23 cellular contexts compared by ENCODE assay signal in genomic region chr2:71395471-71395870, GRCh38.
"Had no signal": no experiment of that assay in that cellular context is flagged by ENCODE, and none has a peak within 500 bp of the region (broad histone marks: within the 10 kb centered on the region; RNA-seq: fewer than 3 reads in every experiment).

No MANE protein-coding gene starts in this region.

- H3K4me3 ChIP-seq: colonic mucosa, esophagus muscularis mucosa, gastroesophageal sphincter, heart left ventricle, hepatocyte, left lung, lower lobe of right lung, mucosa of descending colon had no signal

- H3K4me1 Mint-ChIP-seq: endodermal cell, immature natural killer cell, mesothelial cell of epicardium, naive B cell had no signal

- H3K27ac Mint-ChIP-seq: dendritic cell treated with granulocyte-macrophage colony-stimulating factor and Interleukin-4, amounts not matched to agents 40 ng/mL and 50 ng/mL, for 4 days; endodermal cell; mesothelial cell of epicardium; naive B cell had no signal

- H3K9me3 ChIP-seq: colonic mucosa, esophagus muscularis mucosa, gastroesophageal sphincter, heart left ventricle, left lung, lower lobe of right lung, mucosa of descending colon had no signal

- H3K9me3 Mint-ChIP-seq: dendritic cell treated with granulocyte-macrophage colony-stimulating factor and Interleukin-4, amounts not matched to agents 40 ng/mL and 50 ng/mL, for 4 days; effector memory CD8-positive, alpha-beta T cell; immature natural killer cell; naive B cell had no signal

- H3K27me3 ChIP-seq: colonic mucosa, esophagus muscularis mucosa, foreskin keratinocyte, gastroesophageal sphincter, heart left ventricle, hepatocyte, left lung had no signal

- DNase-seq: colonic mucosa; cortex of kidney; effector CD8-positive, alpha-beta T cell; effector memory CD8-positive, alpha-beta T cell; endodermal cell; foreskin keratinocyte; heart left ventricle; hypothalamus; immature natural killer cell; islet precursor cell; kidney; kidney glomerular epithelial cell; left lung; left ventricle myocardium superior; lower lobe of right lung; mesenchymal stem cell; mucosa of descending colon; naive B cell had no signal

- H3K27me3 Mint-ChIP-seq: dendritic cell treated with granulocyte-macrophage colony-stimulating factor and Interleukin-4, amounts not matched to agents 40 ng/mL and 50 ng/mL, for 4 days; effector memory CD8-positive, alpha-beta T cell; naive B cell had no signal

- H3K4me1 ChIP-seq: colonic mucosa, esophagus muscularis mucosa, foreskin keratinocyte, gastroesophageal sphincter, heart left ventricle, left lung, lower lobe of right lung had no signal

- ATAC-seq: effector memory CD8-positive, alpha-beta T cell; foreskin keratinocyte; gastroesophageal sphincter; heart left ventricle; left lung; left ventricle myocardium superior; lower lobe of right lung; mucosa of descending colon had no signal

- H3K4me3 Mint-ChIP-seq: dendritic cell treated with granulocyte-macrophage colony-stimulating factor and Interleukin-4, amounts not matched to agents 40 ng/mL and 50 ng/mL, for 4 days; effector memory CD8-positive, alpha-beta T cell; endodermal cell; immature natural killer cell; mesothelial cell of epicardium; naive B cell had no signal
